8 cellular contexts compared by ENCODE assay signal in the genomic region with DNA sequence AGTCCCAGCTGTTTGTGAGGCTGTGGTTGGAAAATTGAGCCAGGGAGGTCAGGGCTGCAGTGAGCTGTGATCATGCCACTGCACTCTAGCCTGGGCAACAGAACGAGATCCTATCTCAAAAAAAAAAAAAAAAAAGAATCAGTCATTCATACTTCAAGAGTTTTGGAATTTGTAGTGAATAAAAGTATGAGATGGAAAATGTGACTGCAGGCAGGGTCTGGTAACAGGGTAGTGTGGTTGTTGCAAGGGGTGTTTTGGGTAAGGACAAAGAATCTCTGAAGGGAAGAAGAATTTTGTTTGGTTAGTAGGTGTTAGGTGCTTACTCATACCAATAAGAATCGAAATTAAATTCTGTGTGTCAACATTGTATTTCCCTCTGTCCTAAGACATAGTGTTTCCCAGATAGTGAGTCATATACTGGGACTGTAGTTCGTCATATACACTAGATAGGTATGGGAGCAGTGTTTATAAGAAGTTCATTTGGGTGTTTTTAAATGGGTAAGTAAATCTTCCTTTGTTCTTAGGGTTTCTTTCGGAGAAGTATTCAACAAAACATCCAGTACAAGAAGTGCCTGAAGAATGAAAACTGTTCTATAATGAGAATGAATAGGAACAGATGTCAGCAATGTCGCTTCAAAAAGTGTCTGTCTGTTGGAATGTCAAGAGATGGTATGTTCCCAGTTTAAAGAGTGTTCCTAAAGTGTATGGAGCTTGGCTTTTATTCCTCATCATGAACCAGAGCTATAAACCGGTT. TPM values are rescaled to one million over a fixed set of nuclear protein-coding genes. Genes with fewer than 3 reads are reported as not detected.
DNase-seq lines count a peak whose midpoint lies in the region; ATAC-seq and TF ChIP-seq lines count a peak whose summit lies in the region.

No MANE protein-coding gene starts in this region.

- H3K27me3 ChIP-seq in H7 (ENCODE audit: control insufficient read depth, insufficient read depth, low read length) (no peaks in the 10 kb centered on the region), tibial artery (no peaks in the 10 kb centered on the region)

- peaks cover 0 to 74% (median 19%) of the 10 kb centered on the region in 4 donors for H3K4me1 ChIP-seq in tibial artery

- intact Hi-C loops in left colon (cut with DNase I, micrococcal nuclease) (no loop called here), tibial artery (cut with DNase I; ENCODE audit: low total_unique reads) (no loop called here)

- H3K9me3 ChIP-seq in tibial artery: no peaks in the 10 kb centered on the region

- no peak for TF ChIP-seq CTCF in tibial artery (IDR thresholded peaks at IDR 0.05)

- peak overlapping the region in 1 of 2 donors; percentile 18 for H3K27ac ChIP-seq in tibial artery

- ATAC-seq in left colon (peak; percentile 88), HG03175 (IDR thresholded peaks at IDR 0.05; ENCODE audit: unreplicated experiment) (no peak)

- CTCF ChIA-PET in HEK293T (lab: Yijun Ruan, JAX): interaction anchor here (0.6 to 0.7 kb wide), 2 partner anchors 113 to 245 kb away, joined by 3 to 4 read pairs; no protein-coding TSS in a partner anchor

- DNase-seq in AG08396 (ENCODE audit: low spot score) (peak; percentile 49), HEK293T (ENCODE audit: extremely low spot score) (no peak), amniotic epithelial cell (ENCODE audit: low read depth) (peak; percentile 79), left colon (no peak), H7 (no peak), tibial artery (no peak), NCI-H1694 treated with DMSO at 0.1 percent for 48 hours (lab: John Stamatoyannopoulos, UW) (no peak)

- H3K36me3 ChIP-seq in H7 (replicated peaks; ENCODE audit: control insufficient read depth, insufficient read depth, low read length) (peaks cover 2% of the 10 kb centered on the region; the same call in 1 of the 2 replicates), tibial artery (peaks cover 19 to 46% (median 33%) of the 10 kb centered on the region in 3 donors)

- H3K4me3 ChIP-seq in H7 (ENCODE audit: insufficient read depth, low read depth, low read length) (no peak overlapping the region), tibial artery (no peak overlapping the region)

- POLR2A ChIA-PET in HEK293T (lab: Yijun Ruan, JAX): interaction anchor here (0.6 kb wide), 1 partner anchor 42 kb away, joined by 3 read pairs; a partner anchor contains a TSS

TF ChIP-seq in HEK293T, 16 proteins besides CTCF, POLR2A, EP300 and RAD21:
- no peak for TF ChIP-seq CTBP1 (IDR thresholded peaks at IDR 0.05; ENCODE audit: borderline replicate concordance)
- TF ChIP-seq ZNF384 (IDR thresholded peaks at IDR 0.05): peak; percentile 36

RNA-seq across cellular contexts. Expression of a gene that starts 14.2 kb away (rescaled TPM):
- 10 to 100 TPM; 23.1 to 29.4 TPM for total RNA-seq in left colon
- 9.5 and 13.3 TPM in 2 replicates for total RNA-seq in H7 (2014; rRNA removed; shearing (Covaris generic))

RNA-seq across cellular contexts. Expression of a gene that starts 42.4 kb away (rescaled TPM):
- total RNA-seq in left colon: 1,000 to 10,000 TPM; 1,192 to 1,307 TPM
- total RNA-seq in H7 (2014; rRNA removed; shearing (Covaris generic)): 2,757 and 2,781 TPM in 2 replicates

RNA-seq across cellular contexts. Expression of a gene that starts 42.5 kb away (rescaled TPM):
- 1 to 10 TPM; 3.4 to 5.4 TPM for total RNA-seq in left colon
- total RNA-seq in H7 (2014; rRNA removed; shearing (Covaris generic)): 7.8 and 9.6 TPM in 2 replicates

Comparison
In these comparisons a context has a peak if more than half of its experiments do, and no peak if none do; other contexts are left out.
1. DNase-seq: peak in AG08396 (single experiment) and amniotic epithelial cell (single experiment); none in HEK293T (single experiment), left colon (0 of 2), H7 (single experiment), tibial artery (0 of 2) and NCI-H1694 treated with DMSO at 0.1 percent for 48 hours (single experiment).